Comparison of ENCODE assay signal across 25 cellular contexts in genomic region chr1:41286486-41286885, GRCh38. TPM values are rescaled to one million over a fixed set of nuclear protein-coding genes. Genes with fewer than 3 reads are reported as not detected.
A peak's percentile ranks its signal among the peaks of the same experiment; 100 is the strongest.
DNase-seq lines count a peak whose midpoint lies in the region; ATAC-seq and TF ChIP-seq lines count a peak whose summit lies in the region.
"Had no signal": no experiment of that assay in that cellular context is flagged by ENCODE, and none has a peak within 500 bp of the region (broad histone marks: within the 10 kb centered on the region; RNA-seq: fewer than 3 reads in every experiment).

No MANE protein-coding gene starts in this region.

- TF ChIP-seq CTCF in BE2C (IDR thresholded peaks at IDR 0.05; ENCODE audit: low read depth, low read length): no peak
- TF ChIP-seq CTCF in GM23338 (conservative IDR thresholded peaks at IDR 0.05; ENCODE audit: low read depth in 2 of 2): no peak
- no peak for TF ChIP-seq CTCF in brain (conservative IDR thresholded peaks at IDR 0.05)

- H3K4me2 ChIP-seq in GM23338: 0 out of 2 replicates have a peak overlapping the region, but pooled peaks have one; percentile 53

- H3K9me3 Mint-ChIP-seq in GM23338 (no peaks in the 10 kb centered on the region), brain (no peaks in the 10 kb centered on the region)
- no peaks in the 10 kb centered on the region for H3K9me3 Mint-ChIP-seq in CD4-positive, alpha-beta memory T cell
- H3K9me3 Mint-ChIP-seq: activated CD4-positive, alpha-beta memory T cell treated with anti-CD3 and anti-CD28 coated beads, Interleukin-2, amount 10 ng/mL, durations not matched to agents 7 days and 5 days; activated naive CD4-positive, alpha-beta T cell treated with anti-CD3 and anti-CD28 coated beads for 36 hours; mesothelial cell of epicardium; stimulated activated naive B cell treated with anti-CD40 and anti-IgM and Interleukin-4, amounts not matched to agents 10 μg/mL and 1 μg/mL and 100 μg/mL, for 72 hours had no signal

- H3K4me1 ChIP-seq in BE2C: no peaks in the 10 kb centered on the region
- peaks cover 3% of the 10 kb centered on the region for H3K4me1 ChIP-seq in GM23338 (ENCODE audit: insufficient read depth)
- no peaks in the 10 kb centered on the region for H3K4me1 ChIP-seq in CD4-positive, alpha-beta memory T cell (ENCODE audit: insufficient read depth, low read length)
- H3K4me1 ChIP-seq: body of pancreas had no signal

- no peaks in the 10 kb centered on the region for H3F3A ChIP-seq in GM23338 (replicated peaks; ENCODE audit: low read depth)

- H3K4me3 ChIP-seq in BE2C (ENCODE audit: low read depth, low read length) (no peak overlapping the region), GM23338 (no peak overlapping the region)
- H3K4me3 ChIP-seq in CD4-positive, alpha-beta memory T cell (ENCODE audit: low read length in 2 of 2): no peak overlapping the region
- H3K4me3 ChIP-seq: adrenal gland; BLaER1 treated with 17β-estradiol and CSF1 and Interleukin-3, amounts not matched to agents 10 nM and 100 nM; body of pancreas; gastroesophageal sphincter had no signal

- H3K27ac ChIP-seq in GM23338 (ENCODE audit: low read depth): no peak overlapping the region
- H3K27ac ChIP-seq in CD4-positive, alpha-beta memory T cell (ENCODE audit: low read depth, low read length): no peak overlapping the region
- H3K27ac ChIP-seq: adrenal gland; BLaER1 treated with 17β-estradiol and CSF1 and Interleukin-3, amounts not matched to agents 10 nM and 100 nM; body of pancreas; gastroesophageal sphincter had no signal

- H3K4me1 Mint-ChIP-seq in GM23338 (peaks cover 22% of the 10 kb centered on the region), brain (peaks cover 66% of the 10 kb centered on the region)
- no peaks in the 10 kb centered on the region for H3K4me1 Mint-ChIP-seq in CD4-positive, alpha-beta memory T cell
- H3K4me1 Mint-ChIP-seq: activated CD4-positive, alpha-beta memory T cell treated with anti-CD3 and anti-CD28 coated beads, Interleukin-2, amount 10 ng/mL, durations not matched to agents 7 days and 5 days; naive B cell had no signal

- CTCF ChIA-PET in CD4-positive, alpha-beta memory T cell (lab: Charles Lee; ENCODE audit: partially characterized antibody): no interaction called here

- H3K27me3 ChIP-seq in BE2C (no peaks in the 10 kb centered on the region), GM23338 (ENCODE audit: insufficient read depth) (peaks cover 11% of the 10 kb centered on the region; the same call in 1 of the 2 replicates)
- H3K27me3 ChIP-seq in CD4-positive, alpha-beta memory T cell (ENCODE audit: insufficient read depth, low read length): peaks cover 5% of the 10 kb centered on the region
- H3K27me3 ChIP-seq: adrenal gland; BLaER1 treated with 17β-estradiol and CSF1 and Interleukin-3, amounts not matched to agents 10 nM and 100 nM; body of pancreas had no signal

- POLR2A ChIA-PET in CD4-positive, alpha-beta memory T cell (lab: Charles Lee; ENCODE audit: partially characterized antibody): no interaction called here

- no peak overlapping the region for H3K27ac Mint-ChIP-seq in GM23338
- H3K27ac Mint-ChIP-seq in brain: peak overlapping the region in 3 of 5 experiments; percentile 8 to 91 (median 73)
- no peak overlapping the region for H3K27ac Mint-ChIP-seq in CD4-positive, alpha-beta memory T cell
- H3K27ac Mint-ChIP-seq: activated CD4-positive, alpha-beta memory T cell treated with anti-CD3 and anti-CD28 coated beads, Interleukin-2, amount 10 ng/mL, durations not matched to agents 7 days and 5 days; activated naive CD4-positive, alpha-beta T cell treated with anti-CD3 and anti-CD28 coated beads for 36 hours; mesothelial cell of epicardium; stimulated activated naive B cell treated with anti-CD40 and anti-IgM and Interleukin-4, amounts not matched to agents 10 μg/mL and 1 μg/mL and 100 μg/mL, for 72 hours had no signal

- intact Hi-C loops in left colon (cut with DNase I, micrococcal nuclease): no loop called here
- intact Hi-C loops in CD4-positive, alpha-beta memory T cell (cut with micrococcal nuclease): no loop called here

- no peaks in the 10 kb centered on the region for H3K9me3 ChIP-seq in BE2C
- H3K9me3 ChIP-seq in CD4-positive, alpha-beta memory T cell (ENCODE audit: control insufficient read depth in 1 of 2, low read length in 2 of 2): no peaks in the 10 kb centered on the region
- H3K9me3 ChIP-seq: adrenal gland; BLaER1 treated with 17β-estradiol and CSF1 and Interleukin-3, amounts not matched to agents 10 nM and 100 nM; body of pancreas; gastroesophageal sphincter had no signal

- H3K27me3 Mint-ChIP-seq in GM23338 (ENCODE audit: insufficient read depth, low read depth, poor library complexity): peaks cover 9% of the 10 kb centered on the region
- peaks cover 4% of the 10 kb centered on the region for H3K27me3 Mint-ChIP-seq in brain
- H3K27me3 Mint-ChIP-seq in CD4-positive, alpha-beta memory T cell: peaks cover 39 to 41% of the 10 kb centered on the region in 2 donors

- ATAC-seq in GM23338: peak; percentile 79
- no peak for ATAC-seq in GM19397 (IDR thresholded peaks at IDR 0.05; ENCODE audit: unreplicated experiment)
- ATAC-seq in left colon: no peak
- ATAC-seq: body of pancreas; gastroesophageal sphincter; Panc1; stimulated activated naive B cell treated with anti-CD40 and anti-IgM and Interleukin-4, amounts not matched to agents 10 μg/mL and 1 μg/mL and 100 μg/mL, for 72 hours had no signal

- H3K36me3 Mint-ChIP-seq in GM23338 (ENCODE audit: low read depth) (no peaks in the 10 kb centered on the region), brain (no peaks in the 10 kb centered on the region)
- no peaks in the 10 kb centered on the region for H3K36me3 Mint-ChIP-seq in CD4-positive, alpha-beta memory T cell
- H3K36me3 Mint-ChIP-seq: mesothelial cell of epicardium; naive B cell; stimulated activated naive B cell treated with anti-CD40 and anti-IgM and Interleukin-4, amounts not matched to agents 10 μg/mL and 1 μg/mL and 100 μg/mL, for 72 hours had no signal

- H2AFZ ChIP-seq in GM23338: no peak overlapping the region

- no peaks in the 10 kb centered on the region for H4K20me1 ChIP-seq in GM23338 (replicated peaks; ENCODE audit: insufficient read depth)
- H4K20me1 ChIP-seq: BLaER1 treated with 17β-estradiol and CSF1 and Interleukin-3, amounts not matched to agents 10 nM and 100 nM had no signal

- DNase-seq in BE2C (peak; percentile 26), GM23338 (ENCODE audit: low spot score) (peak; percentile 92), iPS-NIHi7 (ENCODE audit: extremely low spot score) (peak; percentile 69), left colon (no peak)
- DNase-seq in CD4-positive, alpha-beta memory T cell: no peak
- DNase-seq: activated CD4-positive, alpha-beta memory T cell treated with anti-CD3 and anti-CD28 coated beads, Interleukin-2, amount 10 ng/mL, durations not matched to agents 7 days and 5 days; activated naive CD4-positive, alpha-beta T cell treated with anti-CD3 and anti-CD28 coated beads for 36 hours; body of pancreas; cerebellar nuclear complex; DMS53; naive B cell; NCI-H1436; NCI-H2171; NCI-H526; Right ventricle myocardium superior; stimulated activated naive B cell treated with anti-CD40 and anti-IgM and Interleukin-4, amounts not matched to agents 10 μg/mL and 1 μg/mL and 100 μg/mL, for 72 hours; substantia nigra; trophoblast cell had no signal

- no peaks in the 10 kb centered on the region for H3K36me3 ChIP-seq in BE2C
- H3K36me3 ChIP-seq in GM23338 (ENCODE audit: insufficient read depth): no peaks in the 10 kb centered on the region
- H3K36me3 ChIP-seq in CD4-positive, alpha-beta memory T cell (ENCODE audit: insufficient read depth, low read length): no peaks in the 10 kb centered on the region
- H3K36me3 ChIP-seq: adrenal gland; BLaER1 treated with 17β-estradiol and CSF1 and Interleukin-3, amounts not matched to agents 10 nM and 100 nM; gastroesophageal sphincter had no signal

- H3K79me2 ChIP-seq in GM23338 (replicated peaks; ENCODE audit: insufficient read depth): no peaks in the 10 kb centered on the region

- H3K9me2 ChIP-seq in GM23338 (ENCODE audit: insufficient read depth): no peaks in the 10 kb centered on the region

- no peak overlapping the region for H3K4me3 Mint-ChIP-seq in GM23338
- H3K4me3 Mint-ChIP-seq in brain: peak overlapping the region in 2 of 5 experiments; percentile 25 to 40
- H3K4me3 Mint-ChIP-seq in CD4-positive, alpha-beta memory T cell: no peak overlapping the region
- H3K4me3 Mint-ChIP-seq: activated CD4-positive, alpha-beta memory T cell treated with anti-CD3 and anti-CD28 coated beads, Interleukin-2, amount 10 ng/mL, durations not matched to agents 7 days and 5 days; activated naive CD4-positive, alpha-beta T cell treated with anti-CD3 and anti-CD28 coated beads for 36 hours; mesothelial cell of epicardium; stimulated activated naive B cell treated with anti-CD40 and anti-IgM and Interleukin-4, amounts not matched to agents 10 μg/mL and 1 μg/mL and 100 μg/mL, for 72 hours had no signal

TF ChIP-seq in GM23338, 12 proteins besides CTCF, POLR2A, EP300 and RAD21 (continues in another document):
- TF ChIP-seq EZH2 (IDR thresholded peaks at IDR 0.05; ENCODE audit: low read depth, unreplicated experiment) (no peak), NANOG (IDR thresholded peaks at IDR 0.05; ENCODE audit: borderline replicate concordance) (no peak)

RNA-seq across cellular contexts. Expression of gene SCMH1, which starts 44.4 kb away (rescaled TPM):
- polyA plus RNA-seq in BE2C (2012; ENCODE audit: insufficient read depth, insufficient read length, low read depth): 32.1 TPM
- total RNA-seq in GM23338 (2014; rRNA removed; shearing (Covaris generic)): 10.8 and 19.4 TPM in 2 replicates
- polyA plus RNA-seq in GM23338 (2016; fragmentation: Nextera tagmentation; extraction: Ambion mirVana) (11.6 and 15.0 TPM in 2 replicates), brain (ENCODE audit: insufficient read depth, low read depth, low replicate concordance) (37.7 TPM)
- total RNA-seq in left colon: 10 to 100 TPM; 24.1 to 34.3 TPM
- total RNA-seq in CD4-positive, alpha-beta memory T cell: 10 to 100 TPM; 19.7 to 27.3 TPM
- 1 to 10 TPM; 5.3 to 9.7 TPM for polyA plus RNA-seq in CD4-positive, alpha-beta memory T cell

Comparison
In these comparisons a context has a peak if more than half of its experiments do, and no peak if none do; other contexts are left out.
1. DNase-seq: peak in BE2C (single experiment), GM23338 (single experiment) and iPS-NIHi7 (single experiment); none in left colon (0 of 2) and CD4-positive, alpha-beta memory T cell (0 of 5).
2. H3K27ac Mint-ChIP-seq: peak in brain (3 of 5); none in GM23338 (single experiment) and CD4-positive, alpha-beta memory T cell (0 of 7).